In genomic region chr18:48942554-48943261, GRCh38 we compare ENCODE assay signal across 9 cellular contexts. TPM values are rescaled to one million over a fixed set of nuclear protein-coding genes. Genes with fewer than 3 reads are reported as not detected.
A peak's percentile ranks its signal among the peaks of the same experiment; 100 is the strongest.
DNase-seq lines count a peak whose midpoint lies in the region; ATAC-seq and FAIRE-seq lines count a peak whose summit lies in the region.
"Had no signal": no experiment of that assay in that cellular context is flagged by ENCODE, and none has a peak within 500 bp of the region (broad histone marks: within the 10 kb centered on the region; RNA-seq: fewer than 3 reads in every experiment).

No MANE protein-coding gene starts in this region.

- 40 to 52% (median 52%) methylated on average over 12 of the region's 12 CpGs for WGBS in small intestine, 3 donors

- no peaks in the 10 kb centered on the region for H3K9me3 Mint-ChIP-seq in activated T-cell treated with anti-CD3 and anti-CD28 coated beads, Interleukin-2, amount 50 U/mL, for 4 hours

- no peaks in the 10 kb centered on the region for H3K27me3 ChIP-seq in small intestine (ENCODE audit: control insufficient read depth in 2 of 2, insufficient read depth in 2 of 2, low read length in 2 of 2)

- no peak for FAIRE-seq in small intestine (lab: Jason Lieb, UNC)

- peak; percentile 32 to 80 for DNase-seq in SW 1271 (lab: John Stamatoyannopoulos, UW)
- peak; percentile 100 for DNase-seq in glomerular visceral epithelial cell (ENCODE audit: extremely low spot score)
- DNase-seq in small intestine, result peak; percentile 87
- no peak for DNase-seq in GM19238 (ENCODE audit: insufficient read length, low spot score)
- no peak for DNase-seq in activated T-cell treated with anti-CD3 and anti-CD28 coated beads, Interleukin-2, amount 50 U/mL, for 4 hours
- no peak for DNase-seq in stimulated activated CD4-positive, alpha-beta T cell treated with anti-CD3 and anti-CD28 coated beads, Interleukin-4, amount 100 ng/mL, for 24 hours
- no peak for DNase-seq in SHP77 treated with DMSO at 0.1 percent for 48 hours (lab: John Stamatoyannopoulos, UW)
- DNase-seq: effector memory CD4-positive, alpha-beta T cell had no signal

- H3K36me3 Mint-ChIP-seq in activated T-cell treated with anti-CD3 and anti-CD28 coated beads, Interleukin-2, amount 50 U/mL, for 4 hours (ENCODE audit: insufficient read depth), result peaks cover 32% of the 10 kb centered on the region

- no peak overlapping the region for H3K4me3 Mint-ChIP-seq in activated T-cell treated with anti-CD3 and anti-CD28 coated beads, Interleukin-2, amount 50 U/mL, for 4 hours

- H3K4me1 ChIP-seq in small intestine (ENCODE audit: control insufficient read depth in 2 of 2, insufficient read depth in 1 of 2, low read depth in 1 of 2, low read length in 1 of 2), result peaks cover 39 to 58% of the 10 kb centered on the region in 2 donors

- H3K27me3 Mint-ChIP-seq in activated T-cell treated with anti-CD3 and anti-CD28 coated beads, Interleukin-2, amount 50 U/mL, for 4 hours (ENCODE audit: low read depth), result no peaks in the 10 kb centered on the region

- H3K36me3 ChIP-seq in small intestine (ENCODE audit: control insufficient read depth in 2 of 2, insufficient read depth in 2 of 2, low read length in 2 of 2), result peaks cover 2 to 9% of the 10 kb centered on the region in 2 donors

- peak overlapping the region in 1 of 2 donors; percentile 7 for H3K4me3 ChIP-seq in small intestine (ENCODE audit: low read depth in 1 of 2, low read length in 2 of 2)

- H3K4me1 Mint-ChIP-seq in activated T-cell treated with anti-CD3 and anti-CD28 coated beads, Interleukin-2, amount 50 U/mL, for 4 hours (ENCODE audit: low read depth), result peaks cover 98% of the 10 kb centered on the region

- peak; percentile 62 for ATAC-seq in GM19463 (IDR thresholded peaks at IDR 0.05; ENCODE audit: unreplicated experiment)
- ATAC-seq in activated T-cell treated with anti-CD3 and anti-CD28 coated beads, Interleukin-2, amount 50 U/mL, for 4 hours, result no peak

- no peaks in the 10 kb centered on the region for H3K9me3 ChIP-seq in small intestine (ENCODE audit: control insufficient read depth, low read depth)

- H3K27ac ChIP-seq in small intestine (ENCODE audit: low read depth in 1 of 2, low read length in 1 of 2), result peak overlapping the region; percentile 37 to 41

RNA-seq across cellular contexts. Expression of gene SMAD7, which starts 8.1 kb away (rescaled TPM):
- polyA plus RNA-seq in small intestine, result 10 to 100 TPM; 17.2 to 24.0 (median 18.3) TPM
- 10 to 100 TPM in 1 of 3 donors, 1 to 10 TPM in 2; 8.0 to 13.6 (median 9.6) TPM for total RNA-seq in activated T-cell treated with anti-CD3 and anti-CD28 coated beads, Interleukin-2, amount 50 U/mL, for 4 hours

Comparison
In these comparisons a context has a peak if more than half of its experiments do, and no peak if none do; other contexts are left out.
1. DNase-seq: peak in SW 1271 (2 of 2), glomerular visceral epithelial cell (single experiment) and small intestine (single experiment); none in GM19238 (single experiment), activated T-cell treated with anti-CD3 and anti-CD28 coated beads, Interleukin-2, amount 50 U/mL, for 4 hours (single experiment), stimulated activated CD4-positive, alpha-beta T cell treated with anti-CD3 and anti-CD28 coated beads, Interleukin-4, amount 100 ng/mL, for 24 hours (single experiment) and SHP77 treated with DMSO at 0.1 percent for 48 hours (single experiment).